ENCODE assay signal across 8 cellular contexts in genomic region chr2:28413152-28413895, GRCh38. TPM values are rescaled to one million over a fixed set of nuclear protein-coding genes. Genes with fewer than 3 reads are reported as not detected.
A peak's percentile ranks its signal among the peaks of the same experiment; 100 is the strongest.
DNase-seq lines count a peak whose midpoint lies in the region; ATAC-seq, FAIRE-seq and TF ChIP-seq lines count a peak whose summit lies in the region.

No MANE protein-coding gene starts in this region.

- H3K4me3 Mint-ChIP-seq in WTC11, result no peak overlapping the region

- DNase-seq in AG04450 (ENCODE audit: low read depth, low spot score) (no peak), HTR-8/SVneo (ENCODE audit: insufficient read length, low spot score) (no peak), WTC11 (ENCODE audit: low spot score) (peak; percentile 45), kidney epithelial cell (ENCODE audit: low read depth) (no peak), NCI-H1092 treated with DMSO at 0.1 percent for 48 hours (lab: John Stamatoyannopoulos, UW) (no peak)

- FAIRE-seq in HTR-8/SVneo (lab: Jason Lieb, UNC), result peak; percentile 80

- H3K9me3 ChIP-seq in AG04450 (ENCODE audit: control insufficient read depth, insufficient read depth, low read length), result no peaks in the 10 kb centered on the region

- no peaks in the 10 kb centered on the region for H3K9me3 Mint-ChIP-seq in WTC11

- peaks cover 20% of the 10 kb centered on the region for H3K4me1 Mint-ChIP-seq in WTC11

- TF ChIP-seq CTCF in AG04450 (IDR thresholded peaks at IDR 0.05; ENCODE audit: low read depth, low read length), result peak; percentile 21; the same call in 1 of the 2 replicates
- no peak for TF ChIP-seq CTCF in WTC11 (IDR thresholded peaks at IDR 0.05)
- TF ChIP-seq CTCF in kidney epithelial cell (IDR thresholded peaks at IDR 0.05; ENCODE audit: insufficient read depth, low read length, poor library complexity, severe bottlenecking), result peak; percentile 8

- ATAC-seq in WTC11 (peak; percentile 78), GM21526 (IDR thresholded peaks at IDR 0.05; ENCODE audit: low FRiP score, unreplicated experiment) (no peak), GM18873 (IDR thresholded peaks at IDR 0.05; ENCODE audit: low FRiP score, unreplicated experiment) (no peak), HG03139 (IDR thresholded peaks at IDR 0.05; ENCODE audit: unreplicated experiment) (no peak)

- peak overlapping the region; percentile 25 for H3K27ac Mint-ChIP-seq in WTC11

- CTCF ChIA-PET in AG04450 (lab: Charles Lee), result interaction anchor here (0.6 to 3.0 kb wide), 4 partner anchors 39 to 730 kb away, joined by 3 to 10 read pairs (median 6); no protein-coding TSS in a partner anchor
- CTCF ChIA-PET in WTC11 (lab: Charles Lee), result interaction anchor here (0.5 to 2.6 kb wide), 12 partner anchors 13 to 868 kb away, joined by 3 to 16 read pairs (median 3); no protein-coding TSS in a partner anchor

- POLR2A ChIA-PET in AG04450 (lab: Yijun Ruan, JAX), result no interaction called here
- POLR2A ChIA-PET in WTC11 (lab: Charles Lee), result interaction anchor here (0.7 kb wide), 1 partner anchor 12 kb away, joined by 3 read pairs; no protein-coding TSS in a partner anchor

- H3K27ac ChIP-seq in AG04450 (ENCODE audit: low read depth, low read length), result peak overlapping the region; percentile 61

- peaks cover 17% of the 10 kb centered on the region for H3K36me3 ChIP-seq in kidney epithelial cell (ENCODE audit: control insufficient read depth, insufficient read depth, low read length)

- H3K4me3 ChIP-seq in AG04450 (ENCODE audit: low read depth, low read length), result no peak overlapping the region
- H3K4me3 ChIP-seq in kidney epithelial cell (ENCODE audit: low read depth, low read length), result no peak overlapping the region

- no peaks in the 10 kb centered on the region for H3K27me3 Mint-ChIP-seq in WTC11 (ENCODE audit: low read depth)

- H3K27me3 ChIP-seq in AG04450 (ENCODE audit: control insufficient read depth, insufficient read depth, low read length) (no peaks in the 10 kb centered on the region), kidney epithelial cell (ENCODE audit: control insufficient read depth, insufficient read depth, low read length) (no peaks in the 10 kb centered on the region)

- peaks cover 4% of the 10 kb centered on the region for H3K36me3 Mint-ChIP-seq in WTC11

TF ChIP-seq in WTC11, 78 proteins besides CTCF, POLR2A, EP300 and RAD21:
- TF ChIP-seq SMAD3 (CRISPR knock-in tag; IDR thresholded peaks at IDR 0.05; ENCODE audit: borderline replicate concordance) (no peak), ZNF532 (CRISPR knock-in tag; IDR thresholded peaks at IDR 0.05; ENCODE audit: borderline replicate concordance) (no peak), JUN (CRISPR knock-in tag; IDR thresholded peaks at IDR 0.05) (no peak), AR (CRISPR knock-in tag; IDR thresholded peaks at IDR 0.05) (no peak), E2F5 (CRISPR knock-in tag; IDR thresholded peaks at IDR 0.05) (no peak), ZMAT4 (CRISPR knock-in tag; IDR thresholded peaks at IDR 0.05) (no peak), CREB1 (CRISPR knock-in tag; IDR thresholded peaks at IDR 0.05) (no peak), E2F1 (CRISPR knock-in tag; IDR thresholded peaks at IDR 0.05) (no peak)
TF ChIP-seq in WTC11: peak in this region for 0.

RNA-seq across cellular contexts. Expression of gene FOSL2, which starts 20.7 kb away (rescaled TPM):
- 45.3 and 50.3 TPM in 2 replicates for polyA plus RNA-seq in AG04450 (2011; rRNA removed)
- polyA minus RNA-seq in AG04450 (2011; rRNA and poly(A)+ RNA removed), result 105 and 117 TPM in 2 replicates
- total RNA-seq in WTC11 (2021), result 3.9 to 4.5 TPM (median 4.0 TPM) in 3 replicates
- total RNA-seq in kidney epithelial cell, result 85.5 and 91.3 TPM in 2 replicates

Comparison
In these comparisons a context has a peak if more than half of its experiments do, and no peak if none do; other contexts are left out.
1. RNA of gene FOSL2, which starts 20.7 kb away (total RNA-seq): 85.5 to 91.3 TPM in kidney epithelial cell; 3.9 to 4.5 TPM in WTC11; every median in the first group is over 10 times any median in the second.